Comparison of ENCODE assay signal across 13 cellular contexts in the genomic region with DNA sequence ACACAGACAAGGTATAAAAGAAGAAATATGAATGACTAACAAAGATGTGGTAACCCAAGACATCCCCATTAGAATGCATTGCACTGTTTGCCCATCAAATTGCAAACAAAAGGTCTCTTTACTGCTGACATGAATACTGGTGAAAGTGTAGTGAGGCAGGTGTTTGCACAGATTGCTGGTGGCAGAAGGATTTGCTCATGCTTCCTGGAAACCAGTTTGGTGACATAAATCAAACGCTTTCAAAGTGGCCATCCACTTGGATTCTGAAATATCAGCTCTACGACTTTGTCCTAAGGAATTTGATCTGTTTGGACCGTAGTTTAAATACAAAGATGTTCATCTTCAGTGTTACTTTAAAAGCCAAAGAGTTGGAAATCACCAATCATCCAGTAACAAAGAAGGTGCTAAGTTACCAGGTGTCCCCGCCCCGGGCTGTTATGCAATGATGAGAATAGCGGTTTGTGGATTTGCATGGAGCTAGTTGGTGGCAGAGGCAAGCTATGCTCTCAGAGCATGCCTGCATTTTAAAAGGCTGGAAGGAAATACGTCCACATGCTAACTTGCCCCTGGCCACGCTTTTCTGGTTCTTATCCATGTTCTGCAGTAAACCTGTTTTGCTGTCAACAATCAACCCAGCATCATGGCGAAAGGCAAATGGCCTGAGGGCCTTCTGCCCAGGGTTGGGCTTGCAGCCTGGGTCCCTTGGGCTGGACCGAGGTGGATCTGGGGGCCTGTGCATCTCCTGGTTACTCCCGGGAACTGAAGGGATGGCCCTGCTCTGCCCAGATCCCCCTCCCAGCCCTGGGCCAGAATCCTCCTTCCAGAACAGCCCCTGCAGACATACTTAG. TPM values are rescaled to one million over a fixed set of nuclear protein-coding genes. Genes with fewer than 3 reads are reported as not detected.
DNase-seq lines count a peak whose midpoint lies in the region; ATAC-seq and TF ChIP-seq lines count a peak whose summit lies in the region.
"Had no signal": no experiment of that assay in that cellular context is flagged by ENCODE, and none has a peak within 500 bp of the region (broad histone marks: within the 10 kb centered on the region; RNA-seq: fewer than 3 reads in every experiment).

No MANE protein-coding gene starts in this region.

- TF ChIP-seq CTCF in foreskin keratinocyte (conservative IDR thresholded peaks at IDR 0.05) = no peak
- no peak for TF ChIP-seq CTCF in heart right ventricle (IDR thresholded peaks at IDR 0.05)
- no peak for TF ChIP-seq CTCF in adrenal gland (IDR thresholded peaks at IDR 0.05)

- peak overlapping the region; percentile 27; the same call in 1 of the 2 replicates for H3K9ac ChIP-seq in HUES48 (ENCODE audit: low read depth, low read length)

- TF ChIP-seq POLR2A in adrenal gland (IDR thresholded peaks at IDR 0.05) = no peak

- WGBS in heart right ventricle, 2 donors = 70 to 77% methylated on average over 11 of the region's 11 CpGs
- WGBS in adrenal gland, 4 donors = 64 to 70% (median 68%) methylated on average over 11 of the region's 11 CpGs

- H3K27me3 ChIP-seq in HUES48 (ENCODE audit: control insufficient read depth, insufficient read depth, low read length) (no peaks in the 10 kb centered on the region), foreskin keratinocyte (peaks cover 45% of the 10 kb centered on the region), heart right ventricle (peaks cover 8 to 83% (median 71%) of the 10 kb centered on the region in 7 donors), adrenal gland (peaks cover 11% of the 10 kb centered on the region)

- H3K36me3 ChIP-seq in HUES48 (ENCODE audit: control insufficient read depth, insufficient read depth, low read length) (no peaks in the 10 kb centered on the region), heart right ventricle (no peaks in the 10 kb centered on the region), adrenal gland (replicated peaks in 1 of 2) (no peaks in the 10 kb centered on the region)
- H3K36me3 ChIP-seq: gastroesophageal sphincter had no signal

- H3K4me1 ChIP-seq in HUES48 (ENCODE audit: control insufficient read depth, insufficient read depth, low read length) (peaks cover 16% of the 10 kb centered on the region), foreskin keratinocyte (no peaks in the 10 kb centered on the region), heart right ventricle (peaks cover 0 to 10% (median 0%) of the 10 kb centered on the region in 9 donors), adrenal gland (replicated peaks in 1 of 2) (no peaks in the 10 kb centered on the region)

- peak; percentile 96 for DNase-seq in DMS53 treated with DMSO at 0.1 percent for 48 hours (lab: John Stamatoyannopoulos, UW; ENCODE audit: unreplicated experiment)
- DNase-seq in NCI-H345 (lab: John Stamatoyannopoulos, UW) = peak; percentile 96
- DNase-seq in foreskin keratinocyte = peak; percentile 40 to 56
- no peak for DNase-seq in Right ventricle myocardium superior
- DNase-seq in heart right ventricle = no peak
- no peak for DNase-seq in adrenal gland
- DNase-seq: activated CD4-positive, alpha-beta T cell treated with anti-CD3 and anti-CD28 coated beads for 1 hour; CD8-positive, alpha-beta T cell; IMR-90 had no signal

- H3K27ac ChIP-seq in HUES48 (ENCODE audit: low read depth, low read length) (no peak overlapping the region), foreskin keratinocyte (no peak overlapping the region), heart right ventricle (no peak overlapping the region), adrenal gland (no peak overlapping the region)
- H3K27ac ChIP-seq: gastroesophageal sphincter had no signal

- ATAC-seq in foreskin keratinocyte = no peak
- ATAC-seq in Right ventricle myocardium superior (ENCODE audit: poor library complexity) = no peak
- no peak for ATAC-seq in HG03439 (IDR thresholded peaks at IDR 0.05; ENCODE audit: unreplicated experiment)
- ATAC-seq in heart right ventricle = no peak
- ATAC-seq: CD8-positive, alpha-beta T cell; gastroesophageal sphincter had no signal

- no peak overlapping the region for H3K4me3 ChIP-seq in HUES48 (ENCODE audit: low read depth, low read length)
- no peak overlapping the region for H3K4me3 ChIP-seq in heart right ventricle
- no peak overlapping the region for H3K4me3 ChIP-seq in adrenal gland
- H3K4me3 ChIP-seq: gastroesophageal sphincter had no signal

- H3K9me3 ChIP-seq in HUES48 (ENCODE audit: control insufficient read depth, insufficient read depth, low read length) (no peaks in the 10 kb centered on the region), heart right ventricle (no peaks in the 10 kb centered on the region), adrenal gland (replicated peaks in 1 of 3) (no peaks in the 10 kb centered on the region)
- H3K9me3 ChIP-seq: gastroesophageal sphincter had no signal

- intact Hi-C loops in Right ventricle myocardium superior (cut with DNase I) (no loop called here), heart right ventricle (cut with DNase I) (no loop called here), adrenal gland (cut with DNase I) (loop anchor here in 1 of 2 donors (5.0 kb wide), 1 partner anchor 508 kb away; no protein-coding TSS in a partner anchor)

RNA-seq across cellular contexts. Expression of a gene that starts 49.2 kb away (rescaled TPM):
- total RNA-seq in foreskin keratinocyte (not detected in 2 replicates), Right ventricle myocardium superior (0.05 TPM), heart right ventricle (under 1 TPM in 3 of 10 donors, not detected in 7; 0.13 to 0.31 (median 0.25) TPM), adrenal gland (under 1 TPM in 1 of 8 donors, not detected in 7; 0.10 TPM)
- polyA plus RNA-seq in foreskin keratinocyte (not detected in 2 replicates), heart right ventricle (not detected), adrenal gland (under 1 TPM in 1 of 3 donors, not detected in 2; 0.79 TPM)
- total RNA-seq: astrocyte, gastroesophageal sphincter, IMR-90 had no signal

Comparison
In these comparisons a context has a peak if more than half of its experiments do, and no peak if none do; other contexts are left out.
1. DNase-seq: peak in DMS53 treated with DMSO at 0.1 percent for 48 hours (single experiment), NCI-H345 (single experiment) and foreskin keratinocyte (2 of 2); none in Right ventricle myocardium superior (single experiment), heart right ventricle (0 of 2) and adrenal gland (0 of 7).